17 cellular contexts compared by ENCODE assay signal in genomic region chr5:173391031-173391430, GRCh38.
DNase-seq lines count a peak whose midpoint lies in the region; ATAC-seq, FAIRE-seq and TF ChIP-seq lines count a peak whose summit lies in the region.
"Had no signal": no experiment of that assay in that cellular context is flagged by ENCODE, and none has a peak within 500 bp of the region (broad histone marks: within the 10 kb centered on the region; RNA-seq: fewer than 3 reads in every experiment).

No MANE protein-coding gene starts in this region.

- H2AFZ ChIP-seq in neural progenitor cell (replicated peaks) = no peak overlapping the region

- H3K27me3 Mint-ChIP-seq in neural progenitor cell (ENCODE audit: insufficient read depth, low read depth) (peaks cover 6% of the 10 kb centered on the region), endothelial cell (ENCODE audit: unreplicated experiment) (peaks cover 2% of the 10 kb centered on the region)

- DNase-seq in amygdala (lab: John Stamatoyannopoulos, UW) = peak in 37 of 56 donors; percentile 4 to 77 (median 44)
- DNase-seq in globus pallidus (ENCODE audit: low spot score) = peak; percentile 54
- peak; percentile 46 for DNase-seq in neural progenitor cell (ENCODE audit: low spot score)
- DNase-seq in substantia nigra (lab: John Stamatoyannopoulos, UW) = peak in 35 of 49 donors; percentile 1 to 64 (median 31)
- no peak for DNase-seq in endothelial cell (ENCODE audit: low spot score)
- no peak for DNase-seq in SK-N-DZ (ENCODE audit: low spot score)
- DNase-seq in RCC 7860 (ENCODE audit: low spot score) = no peak
- DNase-seq: DMS79, NCI-H1417, NCI-H187 treated with DMSO at 0.1 percent for 48 hours, NCI-H345, NCI-H524 treated with DMSO at 0.1 percent for 48 hours, SIG-M5 had no signal

- H3K4me2 ChIP-seq in neural progenitor cell = peak overlapping the region; percentile 38
- H3K4me2 ChIP-seq: KMS-11 had no signal

- no peak for FAIRE-seq in RCC 7860 (lab: Jason Lieb, UNC)

- no peaks in the 10 kb centered on the region for H4K20me1 ChIP-seq in neural progenitor cell (ENCODE audit: low read depth)

- H3K4me3 Mint-ChIP-seq in neural progenitor cell (no peak overlapping the region), endothelial cell (ENCODE audit: unreplicated experiment) (no peak overlapping the region)
- H3K4me3 Mint-ChIP-seq: CD14-positive monocyte had no signal

- H3K9me3 ChIP-seq in neural progenitor cell (ENCODE audit: low read depth) = no peaks in the 10 kb centered on the region

- H3K36me3 Mint-ChIP-seq in neural progenitor cell = no peaks in the 10 kb centered on the region
- H3K36me3 Mint-ChIP-seq in endothelial cell (ENCODE audit: low read depth, unreplicated experiment) = no peaks in the 10 kb centered on the region
- H3K36me3 Mint-ChIP-seq: CD14-positive monocyte had no signal

- no peak for ATAC-seq in GM19328 (IDR thresholded peaks at IDR 0.05; ENCODE audit: unreplicated experiment)

- no peaks in the 10 kb centered on the region for H3K4me1 Mint-ChIP-seq in neural progenitor cell
- H3K4me1 Mint-ChIP-seq in endothelial cell (ENCODE audit: unreplicated experiment) = no peaks in the 10 kb centered on the region

- H3K4me1 ChIP-seq in neural progenitor cell = peaks cover 11% of the 10 kb centered on the region

- no peak overlapping the region for H3K27ac Mint-ChIP-seq in neural progenitor cell
- H3K27ac Mint-ChIP-seq in endothelial cell (ENCODE audit: unreplicated experiment) = no peak overlapping the region
- H3K27ac Mint-ChIP-seq: CD14-positive monocyte had no signal

- no peak for TF ChIP-seq CTCF in neural progenitor cell (IDR thresholded peaks at IDR 0.05)
- no peak for TF ChIP-seq CTCF in endothelial cell (IDR thresholded peaks at IDR 0.05; ENCODE audit: unreplicated experiment)

- peaks cover 9% of the 10 kb centered on the region for H3F3A ChIP-seq in neural progenitor cell (ENCODE audit: low read depth)

- no peak overlapping the region for H3K9ac ChIP-seq in neural progenitor cell
- H3K9ac ChIP-seq: KMS-11 had no signal

- H3K79me2 ChIP-seq in neural progenitor cell (ENCODE audit: low read depth) = no peaks in the 10 kb centered on the region

- no peaks in the 10 kb centered on the region for H3K27me3 ChIP-seq in neural progenitor cell

- H3K36me3 ChIP-seq in neural progenitor cell = no peaks in the 10 kb centered on the region

- no peak overlapping the region for H3K4me3 ChIP-seq in neural progenitor cell

- H3K9me3 Mint-ChIP-seq in neural progenitor cell (peaks cover 11% of the 10 kb centered on the region), endothelial cell (ENCODE audit: unreplicated experiment) (no peaks in the 10 kb centered on the region)

- peak overlapping the region; percentile 69 for H3K27ac ChIP-seq in neural progenitor cell
- no peak overlapping the region for H3K27ac ChIP-seq in substantia nigra (ENCODE audit: low read depth, low read length, poor library complexity, severe bottlenecking)
- H3K27ac ChIP-seq: KMS-11, RWPE1 had no signal

Comparison
In these comparisons a context has a peak if more than half of its experiments do, and no peak if none do; other contexts are left out.
1. DNase-seq: peak in amygdala (37 of 56), globus pallidus (single experiment), neural progenitor cell (single experiment) and substantia nigra (35 of 49); none in endothelial cell (single experiment), SK-N-DZ (single experiment) and RCC 7860 (single experiment).